Comparison of ENCODE assay signal across 8 cellular contexts in genomic region chr10:107814865-107815487, GRCh38.
A peak's percentile ranks its signal among the peaks of the same experiment; 100 is the strongest.
DNase-seq lines count a peak whose midpoint lies in the region; ATAC-seq and TF ChIP-seq lines count a peak whose summit lies in the region.

No MANE protein-coding gene starts in this region.

- H3K27me3 Mint-ChIP-seq in activated CD4-positive, alpha-beta T cell treated with anti-CD3 and anti-CD28 coated beads, Interleukin-2, amount 10 ng/mL, durations not matched to agents 7 days and 5 days: no peaks in the 10 kb centered on the region

- DNase-seq in AG04450 (ENCODE audit: low read depth, low spot score) (no peak), SK-N-DZ (ENCODE audit: low spot score) (peak; percentile 95), putamen (ENCODE audit: low spot score) (peak; percentile 45)
- peak; percentile 23 for DNase-seq in Jurkat, Clone E6-1 (ENCODE audit: low read depth, low spot score)
- no peak for DNase-seq in activated CD4-positive, alpha-beta T cell treated with anti-CD3 and anti-CD28 coated beads, Interleukin-2, amount 10 ng/mL, durations not matched to agents 7 days and 5 days
- DNase-seq in activated effector memory CD4-positive, alpha-beta T cell treated with Interleukin-2 at 50 U/mL for 16 hours: no peak

- H3K36me3 Mint-ChIP-seq in activated CD4-positive, alpha-beta T cell treated with anti-CD3 and anti-CD28 coated beads, Interleukin-2, amount 10 ng/mL, durations not matched to agents 7 days and 5 days (ENCODE audit: low read depth): no peaks in the 10 kb centered on the region

- TF ChIP-seq EP300 in gastroesophageal sphincter (IDR thresholded peaks at IDR 0.05): no peak

- CTCF ChIA-PET in AG04450 (lab: Charles Lee): no interaction called here
- CTCF ChIA-PET in activated CD4-positive, alpha-beta T cell treated with anti-CD3 and anti-CD28 coated beads, Interleukin-2, amount 10 ng/mL, durations not matched to agents 7 days and 5 days (lab: Charles Lee): no interaction called here

- no peaks in the 10 kb centered on the region for H3K4me1 ChIP-seq in gastroesophageal sphincter

- H3K4me3 ChIP-seq in AG04450 (ENCODE audit: low read depth, low read length) (no peak overlapping the region), gastroesophageal sphincter (no peak overlapping the region)
- no peak overlapping the region for H3K4me3 ChIP-seq in Jurkat, Clone E6-1 (ENCODE audit: low read length)

- no peaks in the 10 kb centered on the region for H3K36me3 ChIP-seq in gastroesophageal sphincter

- 32 to 37% methylated on average over 4 to 6 of the region's 6 CpGs for WGBS in gastroesophageal sphincter (ENCODE audit: low coverage in 1 of 2), 2 donors

- peaks cover 7% of the 10 kb centered on the region for H3K9me3 Mint-ChIP-seq in activated CD4-positive, alpha-beta T cell treated with anti-CD3 and anti-CD28 coated beads, Interleukin-2, amount 10 ng/mL, durations not matched to agents 7 days and 5 days

- TF ChIP-seq POLR2A in gastroesophageal sphincter (IDR thresholded peaks at IDR 0.05): no peak

- H3K27ac ChIP-seq in AG04450 (ENCODE audit: low read depth, low read length): no peak overlapping the region
- H3K27ac ChIP-seq in gastroesophageal sphincter: no peak overlapping the region

- H3K9me3 ChIP-seq in AG04450 (ENCODE audit: control insufficient read depth, insufficient read depth, low read length): peaks cover 9% of the 10 kb centered on the region; the same call in 1 of the 2 replicates
- no peaks in the 10 kb centered on the region for H3K9me3 ChIP-seq in gastroesophageal sphincter

- POLR2A ChIA-PET in AG04450 (lab: Yijun Ruan, JAX): no interaction called here
- POLR2A ChIA-PET in activated CD4-positive, alpha-beta T cell treated with anti-CD3 and anti-CD28 coated beads, Interleukin-2, amount 10 ng/mL, durations not matched to agents 7 days and 5 days (lab: Charles Lee): no interaction called here

- no peaks in the 10 kb centered on the region for H3K4me1 Mint-ChIP-seq in activated CD4-positive, alpha-beta T cell treated with anti-CD3 and anti-CD28 coated beads, Interleukin-2, amount 10 ng/mL, durations not matched to agents 7 days and 5 days

- TF ChIP-seq CTCF in AG04450 (IDR thresholded peaks at IDR 0.05; ENCODE audit: low read depth, low read length) (peak; percentile 19; the same call in 1 of the 2 replicates), GM12874 (IDR thresholded peaks at IDR 0.05; ENCODE audit: insufficient read depth, low read depth, low read length) (peak; percentile 71), gastroesophageal sphincter (IDR thresholded peaks at IDR 0.05) (peak in 3 of 4 experiments; percentile 18 to 55 (median 37))

- H3K27ac Mint-ChIP-seq in activated CD4-positive, alpha-beta T cell treated with anti-CD3 and anti-CD28 coated beads, Interleukin-2, amount 10 ng/mL, durations not matched to agents 7 days and 5 days: no peak overlapping the region

- no peaks in the 10 kb centered on the region for H3K27me3 ChIP-seq in AG04450 (ENCODE audit: control insufficient read depth, insufficient read depth, low read length)
- H3K27me3 ChIP-seq in gastroesophageal sphincter: no peaks in the 10 kb centered on the region

- no peak overlapping the region for H3K4me3 Mint-ChIP-seq in activated CD4-positive, alpha-beta T cell treated with anti-CD3 and anti-CD28 coated beads, Interleukin-2, amount 10 ng/mL, durations not matched to agents 7 days and 5 days

- ATAC-seq in gastroesophageal sphincter: peak; percentile 39

Comparison
In these comparisons a context has a peak if more than half of its experiments do, and no peak if none do; other contexts are left out.
1. DNase-seq: peak in Jurkat, Clone E6-1 (single experiment), SK-N-DZ (single experiment) and putamen (single experiment); none in AG04450 (single experiment), activated CD4-positive, alpha-beta T cell treated with anti-CD3 and anti-CD28 coated beads, Interleukin-2, amount 10 ng/mL, durations not matched to agents 7 days and 5 days (single experiment) and activated effector memory CD4-positive, alpha-beta T cell treated with Interleukin-2 at 50 U/mL for 16 hours (single experiment).
2. CTCF ChIP-seq: peak in every context shown above with its lines; median percentile 71 in GM12874; 37 in gastroesophageal sphincter; 19 in AG04450.